8 cellular contexts compared by ENCODE assay signal in the genomic region with DNA sequence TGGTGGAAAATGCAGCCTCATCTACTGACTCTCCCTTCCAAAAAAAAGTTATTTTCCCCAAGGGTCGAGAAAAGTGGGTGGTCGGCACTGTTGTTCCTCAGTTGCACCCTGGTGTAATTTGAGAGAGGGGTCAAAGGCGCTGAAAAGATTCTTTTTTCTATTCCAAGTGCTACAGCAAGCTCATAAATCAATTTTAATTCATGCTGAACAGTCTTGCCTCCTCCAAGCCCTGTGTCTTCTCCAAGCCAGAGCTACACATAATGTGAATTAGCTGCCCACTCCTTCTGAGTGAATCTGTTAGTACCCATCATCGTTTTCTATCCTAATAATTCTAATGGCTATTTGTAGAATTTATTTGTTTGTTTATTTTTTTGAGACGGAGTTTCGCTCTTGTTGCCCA. TPM values are rescaled to one million over a fixed set of nuclear protein-coding genes. Genes with fewer than 3 reads are reported as not detected.
A peak's percentile ranks its signal among the peaks of the same experiment; 100 is the strongest.
DNase-seq lines count a peak whose midpoint lies in the region; ATAC-seq and TF ChIP-seq lines count a peak whose summit lies in the region.

No MANE protein-coding gene starts in this region.

- H3K9me3 ChIP-seq in H9 (ENCODE audit: control insufficient read depth, low read depth, low read length) (no peaks in the 10 kb centered on the region), SJCRH30 (replicated peaks) (no peaks in the 10 kb centered on the region), fibroblast of lung (ENCODE audit: control insufficient read depth, insufficient read depth, low read depth, low read length) (no peaks in the 10 kb centered on the region)

- no peak overlapping the region for H3K14ac ChIP-seq in H9 (ENCODE audit: insufficient read depth, low read length)

- H4K8ac ChIP-seq in H9 (replicated peaks; ENCODE audit: insufficient read length, low read depth, low read length) = no peak overlapping the region

- H3K36me3 ChIP-seq in SJCRH30 (0 out of 2 replicates have a peak, but pooled peaks cover 4% of the 10 kb centered on the region), fibroblast of lung (ENCODE audit: control insufficient read depth, insufficient read depth, low read length) (no peaks in the 10 kb centered on the region)

- no peaks in the 10 kb centered on the region for H3K27me3 ChIP-seq in H9 (ENCODE audit: insufficient read depth, low read length)
- H3K27me3 ChIP-seq in SJCRH30 = no peaks in the 10 kb centered on the region
- no peaks in the 10 kb centered on the region for H3K27me3 ChIP-seq in fibroblast of lung (ENCODE audit: control insufficient read depth, insufficient read depth, low read length)

- H3K4me1 ChIP-seq in H9 (ENCODE audit: insufficient read depth, low read length) (no peaks in the 10 kb centered on the region), SJCRH30 (peaks cover 2% of the 10 kb centered on the region; the same call in 1 of the 2 replicates), fibroblast of lung (ENCODE audit: control insufficient read depth, extremely low read depth, insufficient read depth, low read length) (peaks cover 10% of the 10 kb centered on the region)

- H3K79me2 ChIP-seq in H9 (ENCODE audit: insufficient read depth, low read length) (0 out of 2 replicates have a peak, but pooled peaks cover 1% of the 10 kb centered on the region), fibroblast of lung (ENCODE audit: control insufficient read depth, insufficient read depth, low read length) (no peaks in the 10 kb centered on the region)

- peak overlapping the region; percentile 79 to 85 for H3K4me3 Mint-ChIP-seq in H9

- H4K20me1 ChIP-seq in H9 (ENCODE audit: control insufficient read depth, insufficient read depth, insufficient read length) (no peaks in the 10 kb centered on the region), fibroblast of lung (ENCODE audit: control insufficient read depth, extremely low read depth, insufficient read depth, low read length) (no peaks in the 10 kb centered on the region)

- H3K27me3 Mint-ChIP-seq in H9 (ENCODE audit: low read depth) = no peaks in the 10 kb centered on the region

- no peak overlapping the region for H4K5ac ChIP-seq in H9 (ENCODE audit: insufficient read length, low read depth, low read length)

- H3K9ac ChIP-seq in H9 (ENCODE audit: extremely low read depth, insufficient read length, low read length) (no peak overlapping the region), fibroblast of lung (ENCODE audit: insufficient read depth, low read length) (no peak overlapping the region)

- no peaks in the 10 kb centered on the region for H3K9me3 Mint-ChIP-seq in H9

- no peak overlapping the region for H3K4ac ChIP-seq in H9 (ENCODE audit: low read depth, low read length)

- no peak overlapping the region for H2BK15ac ChIP-seq in H9 (ENCODE audit: low read depth, low read length)

- no peak overlapping the region for H2BK12ac ChIP-seq in H9 (ENCODE audit: insufficient read length, low read depth, low read length)

- H2AFZ ChIP-seq in H9 (ENCODE audit: low read length) = no peak overlapping the region
- peak overlapping the region; percentile 69 for H2AFZ ChIP-seq in fibroblast of lung (ENCODE audit: low read length)

- no peaks in the 10 kb centered on the region for H3K79me1 ChIP-seq in H9 (ENCODE audit: insufficient read depth, low read depth, low read length, poor library complexity, severe bottlenecking)

- H3K23ac ChIP-seq in H9 (ENCODE audit: insufficient read length, low read depth, low read length) = no peak overlapping the region

- peaks cover 10 to 13% of the 10 kb centered on the region in 2 experiments; a peak in 3 of 4 replicates for H3K4me1 Mint-ChIP-seq in H9

- no peak for TF ChIP-seq CTCF in H9 (conservative IDR thresholded peaks at IDR 0.05)
- TF ChIP-seq CTCF in fibroblast of lung (conservative IDR thresholded peaks at IDR 0.05 in 1 of 2, IDR thresholded peaks at IDR 0.05 in 1 of 2; ENCODE audit: low read depth in 1 of 2, low read length in 2 of 2) = no peak

- no peak overlapping the region for H3K27ac ChIP-seq in H9 (ENCODE audit: insufficient read length, low read depth, low read length)
- H3K27ac ChIP-seq in SJCRH30 = peak overlapping the region; percentile 81
- H3K27ac ChIP-seq in fibroblast of lung (ENCODE audit: insufficient read depth, low read length) = peak overlapping the region; percentile 75

- H3K18ac ChIP-seq in H9 (ENCODE audit: insufficient read length, low read depth, low read length) = no peak overlapping the region

- no peaks in the 10 kb centered on the region for H3K23me2 ChIP-seq in H9 (ENCODE audit: insufficient read length, low read depth, low read length, poor library complexity, severe bottlenecking)

- H3K4me3 ChIP-seq in SJCRH30 (peak overlapping the region; percentile 77), fibroblast of lung (replicated peaks in 1 of 4; ENCODE audit: control extremely low read depth in 1 of 4, insufficient read depth in 1 of 4, low read depth in 3 of 4, low read length in 4 of 4) (peak overlapping the region; percentile 69 to 72 (median 70)), skeletal muscle cell (ENCODE audit: low read depth, low read length) (peak overlapping the region; percentile 74)

- WGBS in H9 (ENCODE audit: extremely low coverage, insufficient read length, low lambda C conversion rate) = no CpG with 5 or more reads among the region's 6 CpGs

- H3K27ac Mint-ChIP-seq in H9 = no peak overlapping the region

- ATAC-seq in HG02885 (IDR thresholded peaks at IDR 0.05; ENCODE audit: poor library complexity, unreplicated experiment) = no peak

- no peak overlapping the region for H2BK5ac ChIP-seq in H9 (ENCODE audit: insufficient read length, low read length)

- DNase-seq in H9 (no peak), SJCRH30 (no peak), fibroblast of lung (ENCODE audit: low read depth in 2 of 2) (no peak), skeletal muscle cell (ENCODE audit: low read depth) (no peak), NCI-H1930 (lab: John Stamatoyannopoulos, UW) (no peak), cortex of kidney (lab: John Stamatoyannopoulos, UW) (no peak), Ammon's horn (ENCODE audit: low spot score) (no peak)

- H3K4me2 ChIP-seq in H9 (ENCODE audit: insufficient read depth, insufficient read length, low read length) (peak overlapping the region; percentile 66), fibroblast of lung (ENCODE audit: extremely low read depth, insufficient read depth, low read length) (peak overlapping the region; percentile 92)

- H4K91ac ChIP-seq in H9 (ENCODE audit: insufficient read length, low read depth, low read length) = no peak overlapping the region

- H2BK120ac ChIP-seq in H9 (ENCODE audit: low read depth, low read length, poor library complexity, severe bottlenecking) = no peak overlapping the region

- no peak overlapping the region for H2BK20ac ChIP-seq in H9 (ENCODE audit: low read depth, low read length, poor library complexity, severe bottlenecking)

- H2AK5ac ChIP-seq in H9 (ENCODE audit: insufficient read length, low read length) = no peak overlapping the region

- H3K36me3 Mint-ChIP-seq in H9 (ENCODE audit: insufficient read depth in 1 of 3, low read depth in 3 of 3) = peaks cover 0 to 15% (median 11%) of the 10 kb centered on the region in 3 experiments; a peak in 5 of 7 replicates

- H3K56ac ChIP-seq in H9 (ENCODE audit: insufficient read length, low read depth, low read length) = no peak overlapping the region

- H3T11ph ChIP-seq in H9 (ENCODE audit: low read length) = no peak overlapping the region

RNA-seq across cellular contexts. Expression of gene SLC25A15, which starts 0.8 kb away (rescaled TPM):
- total RNA-seq in H9 (2021) (18.3 and 21.1 TPM in 2 replicates), fibroblast of lung (9.6 and 10.3 TPM in 2 replicates)
- total RNA-seq in SJCRH30 (2014; rRNA removed; shearing (Covaris generic)) = 29.6 and 31.5 TPM in 2 replicates
- 6.8 and 10.2 TPM in 2 replicates for polyA plus RNA-seq in fibroblast of lung
- polyA plus RNA-seq in fibroblast of lung (2012) = 5.5 and 7.7 TPM in 2 replicates
- 3.5 and 14.5 TPM in 2 replicates for polyA minus RNA-seq in fibroblast of lung (ENCODE audit: low replicate concordance)

RNA-seq across cellular contexts. Expression of gene MRPS31, which starts 19.2 kb away (rescaled TPM):
- total RNA-seq in H9 (2021) = 27.3 and 29.6 TPM in 2 replicates
- total RNA-seq in SJCRH30 (2014; rRNA removed; shearing (Covaris generic)) = 33.6 and 38.6 TPM in 2 replicates
- 14.2 and 14.9 TPM in 2 replicates for total RNA-seq in fibroblast of lung
- 16.0 and 21.8 TPM in 2 replicates for polyA plus RNA-seq in fibroblast of lung
- 9.5 and 13.6 TPM in 2 replicates for polyA plus RNA-seq in fibroblast of lung (2012)
- 0.41 and 2.1 TPM in 2 replicates for polyA minus RNA-seq in fibroblast of lung (ENCODE audit: low replicate concordance)
